Comparison of ENCODE assay signal across 8 cellular contexts in the genomic region with DNA sequence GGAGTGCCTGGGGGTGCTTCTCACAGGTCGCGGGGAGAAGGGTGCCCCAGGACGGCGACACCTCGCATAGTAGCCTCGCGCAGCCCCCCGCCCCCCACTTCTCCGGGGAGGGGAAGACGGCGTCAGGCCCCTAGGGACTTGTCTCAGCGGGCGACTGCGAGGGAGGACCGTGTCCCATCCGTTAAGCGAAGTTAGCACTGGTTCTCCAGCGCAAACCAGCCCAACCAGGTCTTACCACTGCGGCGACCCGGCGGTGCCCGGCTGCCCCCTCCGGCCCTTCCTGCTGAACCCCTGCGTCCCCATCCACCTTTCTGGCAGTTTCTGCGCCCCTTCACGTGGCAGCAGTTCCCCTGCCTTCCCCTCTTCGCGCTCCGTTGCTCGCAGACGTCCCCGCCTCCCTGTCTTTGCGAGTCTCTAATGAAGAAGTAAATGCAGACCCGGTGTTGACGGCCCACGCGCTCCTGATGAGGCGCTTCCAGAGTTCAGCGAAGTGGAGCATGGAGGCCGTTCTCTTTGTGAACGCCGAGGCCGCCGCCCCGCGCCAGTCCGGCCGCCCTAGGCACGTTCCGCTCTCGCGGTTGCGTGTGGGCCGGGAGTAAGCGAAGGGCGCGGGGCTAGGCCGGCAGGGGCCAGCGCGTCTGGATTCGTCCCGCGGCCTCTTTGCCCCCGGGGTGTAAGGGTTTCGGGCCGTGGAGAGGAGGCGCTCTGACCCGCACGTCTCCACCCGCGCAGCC. TPM values are rescaled to one million over a fixed set of nuclear protein-coding genes. Genes with fewer than 3 reads are reported as not detected.
DNase-seq lines count a peak whose midpoint lies in the region; ATAC-seq and TF ChIP-seq lines count a peak whose summit lies in the region.

No MANE protein-coding gene starts in this region.

- H3K4me3 ChIP-seq in thyroid gland (replicated peaks in 1 of 3), result peak overlapping the region in 2 of 3 donors; percentile 40 to 56

- WGBS in thyroid gland, 2 donors, result 2 to 4% methylated on average over 31 to 36 of the region's 72 CpGs

- no peak for TF ChIP-seq POLR2A in thyroid gland (IDR thresholded peaks at IDR 0.05)

- peaks cover 5 to 29% of the 10 kb centered on the region in 2 donors for H3K4me1 ChIP-seq in thyroid gland

- intact Hi-C loops in thyroid gland (cut with DNase I), result no loop called here

- H3K27ac ChIP-seq in caudate nucleus (ENCODE audit: low read depth, low read length), result no peak overlapping the region
- H3K27ac ChIP-seq in thyroid gland, result peak overlapping the region in 1 of 3 donors; percentile 57

- no peak for TF ChIP-seq CTCF in thyroid gland (IDR thresholded peaks at IDR 0.05)

- no peak for ATAC-seq in HG03565 (IDR thresholded peaks at IDR 0.05; ENCODE audit: unreplicated experiment)

- DNase-seq in NCI-H2227 (lab: John Stamatoyannopoulos, UW; ENCODE audit: unreplicated experiment), result peak; percentile 25
- no peak for DNase-seq in NCI-H2227 treated with DMSO at 0.1 percent for 48 hours (lab: John Stamatoyannopoulos, UW)
- DNase-seq in caudate nucleus (lab: John Stamatoyannopoulos, UW), result peak in 40 of 61 donors; percentile 1 to 53 (median 25)
- peak; percentile 89 for DNase-seq in left kidney (ENCODE audit: low read depth, low spot score)
- peak; percentile 34 to 42 for DNase-seq in thyroid gland
- no peak for DNase-seq in pons (ENCODE audit: low spot score)
- DNase-seq in cortex of kidney (lab: John Stamatoyannopoulos, UW), result no peak

- no peaks in the 10 kb centered on the region for H3K36me3 ChIP-seq in thyroid gland

- no peaks in the 10 kb centered on the region for H3K27me3 ChIP-seq in thyroid gland

- H3K9me3 ChIP-seq in thyroid gland, result no peaks in the 10 kb centered on the region

RNA-seq across cellular contexts. Expression of a gene that starts 3.0 kb away (rescaled TPM):
- total RNA-seq in thyroid gland, result 10 to 100 TPM; 13.7 to 23.9 (median 17.1) TPM

Comparison
In these comparisons a context has a peak if more than half of its experiments do, and no peak if none do; other contexts are left out.
1. DNase-seq: peak in NCI-H2227 (single experiment), caudate nucleus (40 of 61), left kidney (single experiment) and thyroid gland (2 of 2); none in NCI-H2227 treated with DMSO at 0.1 percent for 48 hours (single experiment), pons (single experiment) and cortex of kidney (single experiment).